In genomic region chr7:28411876-28412662, GRCh38 we compare ENCODE assay signal across 8 cellular contexts. TPM values are rescaled to one million over a fixed set of nuclear protein-coding genes. Genes with fewer than 3 reads are reported as not detected.
A peak's percentile ranks its signal among the peaks of the same experiment; 100 is the strongest.
DNase-seq lines count a peak whose midpoint lies in the region; TF ChIP-seq lines count a peak whose summit lies in the region.

Gene CREB5, plus strand, starts transcription at chr7:28412518. Its CDS starts 397 bp downstream, at chr7:28412915.

- no peaks in the 10 kb centered on the region for H3K9me3 ChIP-seq in ovary

- H3K4me3 ChIP-seq in ovary: peak within 1 kb of the TSS; percentile 33

- intact Hi-C loops in ovary (cut with DNase I): no loop called here

- TF ChIP-seq POLR2A in erythroblast (IDR thresholded peaks at IDR 0.05; ENCODE audit: low read length): no peak
- no peak for TF ChIP-seq POLR2A in ovary (IDR thresholded peaks at IDR 0.05)

- whole genome bisulfite sequencing in ovary, 3 donors: 80 to 88% (median 87%) methylated on average over 8 of the region's 8 CpGs

- DNase-seq in DMS114 treated with DMSO at 0.1 percent for 48 hours (lab: John Stamatoyannopoulos, UW; ENCODE audit: unreplicated experiment): peak; percentile 52
- peak; percentile 81 for DNase-seq in NCI-H69 (lab: John Stamatoyannopoulos, UW)
- peak; percentile 9 to 11 for DNase-seq in erythroblast (lab: John Stamatoyannopoulos, UW)
- no peak for DNase-seq in ovary
- DNase-seq in GOT3 (lab: John Stamatoyannopoulos, UW): no peak
- no peak for DNase-seq in T-helper 1 cell
- no peak for DNase-seq in NCI-H2171 treated with DMSO at 0.1 percent for 48 hours (lab: John Stamatoyannopoulos, UW)
- no peak for DNase-seq in hepatic stellate cell (ENCODE audit: low spot score)

- H3K27me3 ChIP-seq in ovary: no peaks in the 10 kb centered on the region

- H3K36me3 ChIP-seq in ovary: no peaks in the 10 kb centered on the region

- peaks cover 7% of the 10 kb centered on the region for H3K4me1 ChIP-seq in ovary (ENCODE audit: insufficient read depth)

- no peak within 1 kb of the TSS for H3K27ac ChIP-seq in ovary

- TF ChIP-seq CTCF in ovary (IDR thresholded peaks at IDR 0.05): no peak

- no peak for TF ChIP-seq EP300 in ovary (IDR thresholded peaks at IDR 0.05)

RNA-seq across cellular contexts. Expression of gene CREB5, which starts in this region (rescaled TPM):
- 10 to 100 TPM in 1 of 7 donors, 1 to 10 TPM in 5, under 1 TPM in 1; 0.71 to 15.0 (median 2.7) TPM for total RNA-seq in ovary
- polyA plus RNA-seq in ovary: 1 to 10 TPM; 1.1 to 4.3 TPM

Comparison
In these comparisons a context has a peak if more than half of its experiments do, and no peak if none do; other contexts are left out.
1. DNase-seq: peak in DMS114 treated with DMSO at 0.1 percent for 48 hours (single experiment), NCI-H69 (single experiment) and erythroblast (2 of 2); none in ovary (0 of 5), GOT3 (single experiment), T-helper 1 cell (0 of 5), NCI-H2171 treated with DMSO at 0.1 percent for 48 hours (single experiment) and hepatic stellate cell (single experiment).